14 cellular contexts compared by ENCODE assay signal in genomic region chr7:148437043-148437442, GRCh38.
A peak's percentile ranks its signal among the peaks of the same experiment; 100 is the strongest.
DNase-seq lines count a peak whose midpoint lies in the region; ATAC-seq and TF ChIP-seq lines count a peak whose summit lies in the region.
"Had no signal": no experiment of that assay in that cellular context is flagged by ENCODE, and none has a peak within 500 bp of the region (broad histone marks: within the 10 kb centered on the region; RNA-seq: fewer than 3 reads in every experiment).

No MANE protein-coding gene starts in this region.

- peaks cover 19% of the 10 kb centered on the region for H3K4me1 Mint-ChIP-seq in type B pancreatic cell (ENCODE audit: unreplicated experiment)
- H3K4me1 Mint-ChIP-seq: CD14-positive monocyte had no signal

- ATAC-seq in HG03442 (IDR thresholded peaks at IDR 0.05; ENCODE audit: unreplicated experiment) (peak; percentile 11), left colon (peak; percentile 28), HG03378 (IDR thresholded peaks at IDR 0.05; ENCODE audit: unreplicated experiment) (no peak)

- H3K4me3 Mint-ChIP-seq in type B pancreatic cell: no peak overlapping the region
- H3K4me3 Mint-ChIP-seq: CD14-positive monocyte had no signal

- TF ChIP-seq CTCF in type B pancreatic cell (conservative IDR thresholded peaks at IDR 0.05): no peak

- DNase-seq in NCI-H524 (lab: John Stamatoyannopoulos, UW) (peak; percentile 62 to 77), left colon (no peak), type B pancreatic cell (ENCODE audit: extremely low spot score, unreplicated experiment) (no peak), H4 (ENCODE audit: low spot score) (no peak)
- no peak for DNase-seq in activated naive CD4-positive, alpha-beta T cell treated with Interleukin-2 at 50 U/mL for 16 hours
- DNase-seq: ACHN, MG63, NCI-H1092, NCI-H446, Right ventricle myocardium superior, SW 1271 had no signal

- no peaks in the 10 kb centered on the region for H3K27me3 Mint-ChIP-seq in type B pancreatic cell

- intact Hi-C loops in left colon (cut with DNase I, micrococcal nuclease): no loop called here

- H3K9me3 Mint-ChIP-seq in type B pancreatic cell: no peaks in the 10 kb centered on the region

- H3K36me3 Mint-ChIP-seq in type B pancreatic cell: no peaks in the 10 kb centered on the region
- H3K36me3 Mint-ChIP-seq: CD14-positive monocyte had no signal

- H3K27ac Mint-ChIP-seq in type B pancreatic cell: peak overlapping the region; percentile 56
- H3K27ac Mint-ChIP-seq: CD14-positive monocyte had no signal

Comparison
In these comparisons a context has a peak if more than half of its experiments do, and no peak if none do; other contexts are left out.
1. DNase-seq: peak in NCI-H524 (2 of 2); none in left colon (0 of 2), type B pancreatic cell (single experiment), H4 (single experiment) and activated naive CD4-positive, alpha-beta T cell treated with Interleukin-2 at 50 U/mL for 16 hours (single experiment).